8 cellular contexts compared by ENCODE assay signal in the genomic region with DNA sequence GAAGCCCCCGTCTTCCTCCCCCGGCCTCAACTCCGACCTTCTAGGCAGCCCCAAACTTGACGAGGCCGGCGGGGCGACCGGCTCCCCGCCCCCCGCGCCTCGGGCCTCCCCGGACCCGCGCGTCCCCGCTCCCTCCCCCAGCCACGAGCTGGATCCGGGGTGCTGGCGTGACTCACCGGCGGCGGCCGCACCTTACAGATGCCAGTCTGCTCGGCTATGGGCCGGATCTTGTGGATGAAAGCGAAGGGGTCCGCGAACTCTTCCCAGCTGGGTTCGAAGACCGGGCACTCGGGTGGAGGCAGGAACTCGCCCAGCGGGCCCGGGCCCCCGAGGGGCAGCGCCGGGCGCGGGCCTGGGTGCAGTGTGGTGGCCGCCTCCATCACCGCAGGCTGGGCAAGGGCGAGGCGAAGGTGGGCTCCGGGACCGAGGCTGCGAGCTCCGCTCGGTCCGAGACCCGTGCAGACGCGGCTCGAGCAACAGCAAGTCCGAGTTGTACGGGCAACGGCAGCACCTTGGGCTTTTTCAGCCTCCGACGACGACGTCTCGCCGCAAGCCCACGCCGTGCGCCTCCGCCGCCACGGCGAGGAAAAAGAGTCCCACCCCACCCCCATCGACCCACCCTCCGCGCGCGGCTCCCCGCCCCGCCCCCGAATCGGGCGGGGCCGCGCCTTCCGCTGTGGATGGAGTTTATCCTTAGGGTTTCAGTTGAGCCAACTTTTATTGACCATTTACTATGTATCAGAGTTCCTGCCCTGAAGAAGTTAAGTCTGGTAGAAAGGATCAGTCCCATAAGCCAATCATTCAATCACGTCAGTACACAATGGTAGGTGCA. TPM values are rescaled to one million over a fixed set of nuclear protein-coding genes. Genes with fewer than 3 reads are reported as not detected.
DNase-seq lines count a peak whose midpoint lies in the region; ATAC-seq and TF ChIP-seq lines count a peak whose summit lies in the region.

A gene (minus strand): TSS at position 496 of the 832 bp plus-strand sequence. CDS start 116 bp downstream, at position 380.

- H3K4me1 Mint-ChIP-seq in naive thymus-derived CD4-positive, alpha-beta T cell = peaks cover 40 to 64% (median 57%) of the 10 kb centered on the region in 7 donors

- intact Hi-C loops in naive thymus-derived CD4-positive, alpha-beta T cell (cut with micrococcal nuclease) = loop anchor here (2.0 to 10.0 kb wide), 7 partner anchors 27 to 517 kb away; a partner anchor contains a TSS

- peaks cover 0 to 10% (median 0%) of the 10 kb centered on the region in 5 donors for H3K27me3 Mint-ChIP-seq in naive thymus-derived CD4-positive, alpha-beta T cell

- peak; percentile 41 for ATAC-seq in RWPE2 (ENCODE audit: low read depth)
- ATAC-seq in naive thymus-derived CD4-positive, alpha-beta T cell = peak; percentile 52
- ATAC-seq in stimulated activated naive CD8-positive, alpha-beta T cell treated with anti-CD3 and anti-CD28 coated beads, Interleukin-15, Interleukin-2, amounts not matched to agents 100 U/mL and 50 U/mL, for 24 hours = peak; percentile 45
- ATAC-seq in GM18858 (IDR thresholded peaks at IDR 0.05; ENCODE audit: unreplicated experiment) = no peak

- H3K27me3 ChIP-seq in BJ (ENCODE audit: control insufficient read depth, insufficient read depth, low read length) (no peaks in the 10 kb centered on the region), HL-60 (ENCODE audit: insufficient read depth, poor library complexity, severe bottlenecking) (no peaks in the 10 kb centered on the region), RWPE2 (ENCODE audit: insufficient read depth, poor library complexity, severe bottlenecking) (no peaks in the 10 kb centered on the region)
- no peaks in the 10 kb centered on the region for H3K27me3 ChIP-seq in naive thymus-derived CD4-positive, alpha-beta T cell (ENCODE audit: control insufficient read depth in 2 of 2, insufficient read depth in 2 of 2, low read length in 2 of 2)

- TF ChIP-seq CTCF in BJ (IDR thresholded peaks at IDR 0.05; ENCODE audit: insufficient read depth, low read depth, low read length) (no peak), HL-60 (IDR thresholded peaks at IDR 0.05; ENCODE audit: insufficient read depth, low read length) (no peak), RWPE2 (IDR thresholded peaks at IDR 0.05; ENCODE audit: poor library complexity, severe bottlenecking) (no peak), fibroblast of pulmonary artery (IDR thresholded peaks at IDR 0.05; ENCODE audit: low read length, missing control alignments) (no peak)

- CTCF ChIA-PET in BJ (lab: Yijun Ruan, JAX) = interaction anchor here (0.6 kb wide), 1 partner anchor 51 kb away, joined by 3 read pairs; no protein-coding TSS in a partner anchor
- CTCF ChIA-PET in naive thymus-derived CD4-positive, alpha-beta T cell (lab: Charles Lee) = no interaction called here

- H3K27ac Mint-ChIP-seq in naive thymus-derived CD4-positive, alpha-beta T cell = peak within 1 kb of the TSS; percentile 55 to 94 (median 81)

- POLR2A ChIA-PET in BJ (lab: Charles Lee) = interaction anchor here (0.7 kb wide), 3 partner anchors 20 to 200 kb away, joined by 3 to 4 read pairs (median 3); no protein-coding TSS in a partner anchor
- POLR2A ChIA-PET in naive thymus-derived CD4-positive, alpha-beta T cell (lab: Charles Lee) = interaction anchor here (0.7 kb wide), 1 partner anchor 81 kb away, joined by 5 read pairs; a partner anchor contains a TSS

- H3K36me3 ChIP-seq in BJ (ENCODE audit: control insufficient read depth, insufficient read depth, low read length) = no peaks in the 10 kb centered on the region
- no peaks in the 10 kb centered on the region; the same call in 1 of the 2 replicates for H3K36me3 ChIP-seq in RWPE2 (ENCODE audit: low read depth)
- H3K36me3 ChIP-seq in naive thymus-derived CD4-positive, alpha-beta T cell (ENCODE audit: control insufficient read depth in 2 of 3, insufficient read depth in 3 of 3, low read length in 3 of 3) = peaks cover 0 to 11% (median 0%) of the 10 kb centered on the region in 3 experiments

- H3K36me3 Mint-ChIP-seq in naive thymus-derived CD4-positive, alpha-beta T cell = peaks cover 0 to 6% (median 0%) of the 10 kb centered on the region in 5 donors

- H3K4me3 ChIP-seq in BJ (ENCODE audit: low read depth, low read length) (peak within 1 kb of the TSS; percentile 99), HL-60 (replicated peaks; ENCODE audit: insufficient read depth, low read length) (peak within 1 kb of the TSS; percentile 92), RWPE2 (ENCODE audit: severe bottlenecking) (peak within 1 kb of the TSS; percentile 72), fibroblast of pulmonary artery (replicated peaks; ENCODE audit: low read depth, low read length) (peak within 1 kb of the TSS; percentile 86)
- H3K4me3 ChIP-seq in naive thymus-derived CD4-positive, alpha-beta T cell (ENCODE audit: low read length) = peak within 1 kb of the TSS; percentile 79

- H3K9me3 Mint-ChIP-seq in naive thymus-derived CD4-positive, alpha-beta T cell = peaks cover 0 to 2% (median 0%) of the 10 kb centered on the region in 11 donors

- H3K27ac ChIP-seq in HL-60 (replicated peaks) (peak within 1 kb of the TSS; percentile 93), RWPE2 (ENCODE audit: poor library complexity, severe bottlenecking) (peak within 1 kb of the TSS; percentile 80)
- peak within 1 kb of the TSS; percentile 72 for H3K27ac ChIP-seq in naive thymus-derived CD4-positive, alpha-beta T cell (ENCODE audit: low read depth, low read length)

- DNase-seq in BJ (ENCODE audit: low read depth) (no peak), HL-60 (ENCODE audit: low read depth in 1 of 2, low spot score in 1 of 2) (peak; percentile 48 to 65), RWPE2 (ENCODE audit: low spot score) (peak; percentile 73), fibroblast of pulmonary artery (ENCODE audit: low read depth) (peak; percentile 87)
- DNase-seq in activated T-helper 9 cell treated with anti-CD3 and anti-CD28 coated beads, Interleukin-2, amount 50 U/mL, for 16 hours (ENCODE audit: low read depth) = peak; percentile 67
- peak; percentile 26 to 77 (median 52) for DNase-seq in naive thymus-derived CD4-positive, alpha-beta T cell
- DNase-seq in stimulated activated naive CD8-positive, alpha-beta T cell treated with anti-CD3 and anti-CD28 coated beads, Interleukin-15, Interleukin-2, amounts not matched to agents 100 U/mL and 50 U/mL, for 24 hours = peak; percentile 75

- H3K4me1 ChIP-seq in RWPE2 (ENCODE audit: insufficient read depth, poor library complexity, severe bottlenecking) = peaks cover 38% of the 10 kb centered on the region
- peaks cover 19 to 24% of the 10 kb centered on the region in 2 donors for H3K4me1 ChIP-seq in naive thymus-derived CD4-positive, alpha-beta T cell (ENCODE audit: control insufficient read depth in 2 of 2, insufficient read depth in 2 of 2, low read length in 2 of 2)

- no peaks in the 10 kb centered on the region for H3K9me3 ChIP-seq in RWPE2 (ENCODE audit: severe bottlenecking)
- H3K9me3 ChIP-seq in naive thymus-derived CD4-positive, alpha-beta T cell (ENCODE audit: control insufficient read depth in 2 of 3, low read length in 3 of 3) = no peaks in the 10 kb centered on the region

- H3K4me3 Mint-ChIP-seq in naive thymus-derived CD4-positive, alpha-beta T cell = peak within 1 kb of the TSS; percentile 81 to 94 (median 90)

RNA-seq across cellular contexts. Expression of the gene that starts here (rescaled TPM):
- 39.6 and 55.2 TPM in 2 replicates for polyA plus RNA-seq in BJ (2011; rRNA removed)
- polyA minus RNA-seq in BJ (2011; rRNA and poly(A)+ RNA removed) = 80.1 and 81.5 TPM in 2 replicates
- 100 to 1,000 TPM in 1 of 5 experiments, 10 to 100 TPM in 4; 55.2 to 105 (median 70.1) TPM for total RNA-seq in naive thymus-derived CD4-positive, alpha-beta T cell
- polyA plus RNA-seq in naive thymus-derived CD4-positive, alpha-beta T cell = 10 to 100 TPM; 16.1 to 18.3 TPM
